ENCODE assay signal across 17 cellular contexts in genomic region chr9:37392272-37392671, GRCh38. TPM values are rescaled to one million over a fixed set of nuclear protein-coding genes. Genes with fewer than 3 reads are reported as not detected.
DNase-seq lines count a peak whose midpoint lies in the region; ATAC-seq and TF ChIP-seq lines count a peak whose summit lies in the region.
"Had no signal": no experiment of that assay in that cellular context is flagged by ENCODE, and none has a peak within 500 bp of the region (broad histone marks: within the 10 kb centered on the region; RNA-seq: fewer than 3 reads in every experiment).

No MANE protein-coding gene starts in this region.

- peak overlapping the region; percentile 93 for H3K27ac ChIP-seq in DOHH2 (ENCODE audit: low read depth, low read length)
- no peak overlapping the region for H3K27ac ChIP-seq in IMR-90 (ENCODE audit: insufficient read depth, low read length)
- H3K27ac ChIP-seq: GM23248 had no signal

- dilution Hi-C loops in IMR-90 (cut with HindIII; ENCODE audit: low sequenced_read_pairs, unreplicated experiment) = no loop called here

- WGBS in IMR-90 (ENCODE audit: extremely low coverage in 2 of 2, insufficient read length in 1 of 2), 2 experiments = no CpG with 5 or more reads among the region's 8 CpGs

- no peak overlapping the region for H3K56ac ChIP-seq in IMR-90 (ENCODE audit: extremely low read depth, insufficient read depth, low read length)

- H3K4me2 ChIP-seq in DOHH2 (ENCODE audit: low read length) (no peak overlapping the region), IMR-90 (ENCODE audit: low read depth, low read length) (no peak overlapping the region)

- POLR2A ChIA-PET in IMR-90 (lab: Charles Lee; ENCODE audit: unreplicated experiment) = no interaction called here

- H4K5ac ChIP-seq in IMR-90 (ENCODE audit: low read depth, low read length) = no peak overlapping the region

- TF ChIP-seq POLR2A in IMR-90 (IDR thresholded peaks at IDR 0.05; ENCODE audit: low read depth, low read length) = no peak

- CTCF ChIA-PET in IMR-90 (lab: Yijun Ruan, JAX) = no interaction called here

- no peak for TF ChIP-seq RAD21 in IMR-90 (IDR thresholded peaks at IDR 0.05; ENCODE audit: low read length)

- H3K9me1 ChIP-seq in IMR-90 (ENCODE audit: insufficient read depth, low read length) = no peaks in the 10 kb centered on the region

- H4K91ac ChIP-seq in IMR-90 (ENCODE audit: insufficient read depth, low read depth, low read length) = no peak overlapping the region

- no peak overlapping the region for H3K14ac ChIP-seq in IMR-90 (replicated peaks; ENCODE audit: low read depth, low read length)

- no peak overlapping the region for H2AFZ ChIP-seq in IMR-90 (replicated peaks; ENCODE audit: low read length, poor library complexity)
- H2AFZ ChIP-seq: GM23248 had no signal

- H3K9me2 ChIP-seq in DOHH2 (replicated peaks; ENCODE audit: control insufficient read depth, low read length) = no peaks in the 10 kb centered on the region

- DNase-seq in IMR-90 (no peak), SK-MEL-5 (ENCODE audit: low read depth, low spot score) (peak; percentile 7), iPS-NIHi7 (ENCODE audit: extremely low spot score) (peak; percentile 33), SHP77 (lab: John Stamatoyannopoulos, UW) (no peak), EL (no peak), germinal center (ENCODE audit: low spot score) (no peak)
- DNase-seq: CD4-positive, alpha-beta T cell; GM23248; HFFc6; NCI-H1417 treated with DMSO at 0.1 percent for 48 hours; NCI-H2029; NCI-H2171; NCI-H446 had no signal

- H4K20me1 ChIP-seq in DOHH2 (ENCODE audit: control insufficient read depth, insufficient read depth, low read depth, low read length) (no peaks in the 10 kb centered on the region), IMR-90 (ENCODE audit: insufficient read depth, low read length) (no peaks in the 10 kb centered on the region)

- no peak overlapping the region for H2AK9ac ChIP-seq in IMR-90 (replicated peaks; ENCODE audit: low read depth, low read length, poor library complexity)

- no peak overlapping the region for H2BK5ac ChIP-seq in IMR-90 (ENCODE audit: low read depth, low read length, poor library complexity, severe bottlenecking)

- H2BK120ac ChIP-seq in IMR-90 (ENCODE audit: low read depth, low read length) = no peak overlapping the region

- no peaks in the 10 kb centered on the region for H3K27me3 ChIP-seq in DOHH2 (ENCODE audit: control insufficient read depth, low read length)
- H3K27me3 ChIP-seq in IMR-90 (ENCODE audit: control insufficient read depth, insufficient read depth, low read length) = peaks cover 14% of the 10 kb centered on the region; the same call in 1 of the 2 replicates

- peaks cover 98% of the 10 kb centered on the region for H3K4me1 ChIP-seq in DOHH2 (ENCODE audit: control insufficient read depth, low read length)
- H3K4me1 ChIP-seq in IMR-90 (ENCODE audit: control insufficient read depth, insufficient read depth, low read length) = no peaks in the 10 kb centered on the region

- H3K79me2 ChIP-seq in DOHH2 (ENCODE audit: control insufficient read depth, low read length) = 0 out of 2 replicates have a peak, but pooled peaks cover 4% of the 10 kb centered on the region

- H3K4me3 ChIP-seq in DOHH2 (ENCODE audit: low read length) (no peak overlapping the region), IMR-90 (ENCODE audit: insufficient read depth, low read depth, low read length) (no peak overlapping the region)
- H3K4me3 ChIP-seq: GM23248 had no signal

- no peak overlapping the region for H4K8ac ChIP-seq in IMR-90 (ENCODE audit: low read depth in 2 of 2, low read length in 2 of 2)

- ATAC-seq in IMR-90 (ENCODE audit: low read depth) = no peak
- no peak for ATAC-seq in HG03280 (IDR thresholded peaks at IDR 0.05; ENCODE audit: unreplicated experiment)
- ATAC-seq: Panc1, Right ventricle myocardium inferior had no signal

- no peak overlapping the region for H3K4ac ChIP-seq in IMR-90 (ENCODE audit: low read depth, low read length)

- TF ChIP-seq CTCF in DOHH2 (IDR thresholded peaks at IDR 0.05; ENCODE audit: low read depth, low read length, poor library complexity, severe bottlenecking) = no peak
- TF ChIP-seq CTCF in IMR-90 (conservative IDR thresholded peaks at IDR 0.05; ENCODE audit: low read depth, low read length) = no peak

- H2BK15ac ChIP-seq in IMR-90 (ENCODE audit: low read depth, low read length) = no peak overlapping the region

- no peaks in the 10 kb centered on the region for H3K79me1 ChIP-seq in IMR-90 (ENCODE audit: low read depth in 1 of 2, low read length in 2 of 2)

- H3K9ac ChIP-seq in IMR-90 (ENCODE audit: low read depth, low read length) = no peak overlapping the region
- H3K9ac ChIP-seq: GM23248 had no signal

- H3K9me3 ChIP-seq in DOHH2 (ENCODE audit: control insufficient read depth, insufficient read depth, low read length) = no peaks in the 10 kb centered on the region
- no peaks in the 10 kb centered on the region for H3K9me3 ChIP-seq in IMR-90 (ENCODE audit: control insufficient read depth, insufficient read depth, low read length)

- in situ Hi-C loops in IMR-90 (cut with MboI; ENCODE audit: low sequenced_read_pairs) (no loop called here), SK-MEL-5 (cut with HindIII; ENCODE audit: low pct_unique_long_range_greater_than_20kb, low sequenced_read_pairs) (no loop called here)

- no peak overlapping the region for H3K23ac ChIP-seq in IMR-90 (ENCODE audit: low read depth, low read length)

- BruUV-seq in IMR-90 (replicated peaks; lab: Mats Ljungman, UMichigan) = no TSS peak

- H3F3A ChIP-seq in DOHH2 (ENCODE audit: control insufficient read depth, insufficient read depth) = peaks cover 53% of the 10 kb centered on the region

- H2AK5ac ChIP-seq in IMR-90 (ENCODE audit: low read depth, low read length) = no peak overlapping the region

- no peak overlapping the region for H2BK20ac ChIP-seq in IMR-90 (ENCODE audit: low read depth, low read length)

- intact Hi-C loops in IMR-90 (cut with micrococcal nuclease) = no loop called here

- no peak overlapping the region for H3K18ac ChIP-seq in IMR-90 (ENCODE audit: low read depth, low read length)

- H3K36me3 ChIP-seq in DOHH2 (ENCODE audit: control insufficient read depth, low read length) (peaks cover 22% of the 10 kb centered on the region), IMR-90 (ENCODE audit: control insufficient read depth, insufficient read depth, low read length) (no peaks in the 10 kb centered on the region)

TF ChIP-seq in IMR-90, 13 proteins besides CTCF, POLR2A, EP300 and RAD21:
- TF ChIP-seq CHD1 (IDR thresholded peaks at IDR 0.05; ENCODE audit: low read depth, low read length) (no peak), MXI1 (IDR thresholded peaks at IDR 0.05; ENCODE audit: borderline replicate concordance, low read depth, low read length) (no peak), USF2 (IDR thresholded peaks at IDR 0.05; ENCODE audit: low read depth, low read length) (peak; percentile 29; the same call in 1 of the 2 replicates), ELK1 (IDR thresholded peaks at IDR 0.05; ENCODE audit: borderline replicate concordance, low read depth, low read length) (no peak)

RNA-seq across cellular contexts. Expression of gene GRHPR, which starts 30.2 kb away (rescaled TPM):
- total RNA-seq in IMR-90 (2012; rRNA removed) = 173 and 191 TPM in 2 replicates
- polyA plus RNA-seq in IMR-90 (2012; rRNA removed) = 182 and 198 TPM in 2 replicates
- polyA plus RNA-seq in IMR-90 (2012; cell fraction: cytosol; rRNA removed) = 283 and 302 TPM in 2 replicates
- 132 and 215 TPM in 2 replicates for polyA plus RNA-seq in IMR-90 (2012; cell fraction: nucleus; rRNA removed; ENCODE audit: low replicate concordance)
- total RNA-seq in SK-MEL-5 (2014; rRNA removed; shearing (Covaris generic)) = 139 and 142 TPM in 2 replicates
- 155 and 180 TPM in 2 replicates for polyA plus RNA-seq in SK-MEL-5 (2015; cell fraction: cytosol; rRNA removed)
- polyA plus RNA-seq in SK-MEL-5 (2015; cell fraction: nucleus; rRNA removed) = 126 and 159 TPM in 2 replicates

Comparison
In these comparisons a context has a peak if more than half of its experiments do, and no peak if none do; other contexts are left out.
1. DNase-seq: peak in SK-MEL-5 (single experiment) and iPS-NIHi7 (single experiment); none in IMR-90 (single experiment), SHP77 (0 of 2), EL (single experiment) and germinal center (single experiment).